Comparison of ENCODE assay signal across 7 cellular contexts in the genomic region with DNA sequence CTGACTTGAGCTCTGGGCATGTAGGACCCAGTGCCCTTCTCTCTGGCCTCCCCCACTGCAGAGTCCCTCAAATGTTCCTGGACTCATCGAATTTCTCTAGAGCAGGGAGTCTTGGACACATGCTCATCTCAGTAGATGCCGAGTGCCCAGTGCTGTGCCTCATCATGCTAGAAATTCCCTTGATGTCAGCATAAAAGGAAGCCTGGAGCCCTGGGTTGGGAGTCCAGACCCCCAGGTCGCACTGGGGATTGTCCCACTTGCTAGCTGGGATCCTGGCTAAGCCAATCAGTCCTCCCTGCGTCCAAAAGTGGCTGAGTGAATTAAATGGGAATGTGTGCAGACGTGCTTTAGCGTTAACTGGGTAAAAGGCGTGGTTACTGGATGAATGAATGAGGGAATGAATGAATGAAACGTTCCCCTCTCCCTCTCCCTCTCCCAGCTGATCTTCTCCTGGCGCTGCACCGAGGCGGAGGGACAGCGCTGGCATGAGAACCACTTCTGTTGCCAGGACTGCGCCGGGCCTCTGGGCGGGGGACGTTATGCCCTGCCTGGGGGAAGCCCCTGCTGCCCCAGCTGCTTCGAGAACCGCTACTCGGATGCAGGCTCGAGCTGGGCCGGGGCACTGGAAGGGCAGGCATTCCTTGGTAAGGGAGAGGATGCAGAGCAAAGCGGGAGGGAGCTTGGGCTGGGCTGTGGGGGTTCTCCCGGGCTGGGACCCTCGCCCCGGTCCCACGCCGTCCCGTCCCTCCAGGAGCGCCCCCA. TPM values are rescaled to one million over a fixed set of nuclear protein-coding genes. Genes with fewer than 3 reads are reported as not detected.
DNase-seq lines count a peak whose midpoint lies in the region; ATAC-seq lines count a peak whose summit lies in the region.

No MANE protein-coding gene starts in this region.

- peaks cover 12% of the 10 kb centered on the region for H3K4me1 ChIP-seq in mesodermal cell (ENCODE audit: control insufficient read depth, insufficient read depth, low read length, poor library complexity, severe bottlenecking)
- H3K4me1 ChIP-seq in aorta (ENCODE audit: control insufficient read depth in 1 of 2, insufficient read depth in 2 of 2, low read length in 2 of 2) = no peaks in the 10 kb centered on the region

- H3K36me3 ChIP-seq in mesodermal cell (ENCODE audit: control insufficient read depth, insufficient read depth, low read length) (peaks cover 26% of the 10 kb centered on the region), aorta (ENCODE audit: control insufficient read depth in 1 of 2, insufficient read depth in 2 of 2, low read length in 1 of 2) (no peaks in the 10 kb centered on the region)

- H3K36me3 Mint-ChIP-seq in dendritic cell treated with granulocyte-macrophage colony-stimulating factor and Interleukin-4, amounts not matched to agents 40 ng/mL and 50 ng/mL, for 4 days (ENCODE audit: low read depth) = peaks cover 35% of the 10 kb centered on the region

- DNase-seq in NCI-H69 (lab: John Stamatoyannopoulos, UW) (peak; percentile 45), aorta (peak; percentile 59 to 79)

- no peak overlapping the region for H3K27ac ChIP-seq in mesodermal cell (ENCODE audit: low read depth, low read length, severe bottlenecking)
- H3K27ac ChIP-seq in aorta (ENCODE audit: low read depth in 1 of 2, low read length in 2 of 2) = peak overlapping the region in 1 of 2 donors; percentile 11

- peak overlapping the region; percentile 96 for H3K27ac Mint-ChIP-seq in dendritic cell treated with granulocyte-macrophage colony-stimulating factor and Interleukin-4, amounts not matched to agents 40 ng/mL and 50 ng/mL, for 4 days

- H3K9me3 ChIP-seq in mesodermal cell (ENCODE audit: control insufficient read depth, low read length) (no peaks in the 10 kb centered on the region), aorta (ENCODE audit: control insufficient read depth, low read length) (no peaks in the 10 kb centered on the region)

- no peaks in the 10 kb centered on the region for H3K27me3 ChIP-seq in aorta (ENCODE audit: control insufficient read depth in 1 of 2, insufficient read depth in 2 of 2, low read length in 1 of 2)

- H3K4me3 ChIP-seq in mesodermal cell (ENCODE audit: extremely low read depth, insufficient read depth, low read length, poor library complexity, severe bottlenecking) = peak overlapping the region; percentile 100
- H3K4me3 ChIP-seq in aorta (ENCODE audit: low read length in 2 of 2) = peak overlapping the region in 1 of 2 donors; percentile 86

- no peaks in the 10 kb centered on the region for H3K9me3 Mint-ChIP-seq in dendritic cell treated with granulocyte-macrophage colony-stimulating factor and Interleukin-4, amounts not matched to agents 40 ng/mL and 50 ng/mL, for 4 days

- intact Hi-C loops in dendritic cell treated with granulocyte-macrophage colony-stimulating factor and Interleukin-4, amounts not matched to agents 40 ng/mL and 50 ng/mL, for 4 days (cut with micrococcal nuclease) = loop anchor here (2.0 to 5.0 kb wide), 3 partner anchors 51 to 776 kb away; partner anchors contain the start of genes TFEB, UBR2 and USP49
- intact Hi-C loops in aorta (cut with DNase I) = loop anchor here (2.0 to 10.0 kb wide), 3 partner anchors 79 to 779 kb away; partner anchors contain the start of genes UBR2 (in 1 of the 2) and USP49 (in 1 of the 2)

- H3K4me3 Mint-ChIP-seq in dendritic cell treated with granulocyte-macrophage colony-stimulating factor and Interleukin-4, amounts not matched to agents 40 ng/mL and 50 ng/mL, for 4 days = peak overlapping the region; percentile 90

- WGBS in mesodermal cell (ENCODE audit: insufficient coverage in 2 of 2), 2 experiments = 27 to 78% methylated on average over 8 to 20 of the region's 29 CpGs
- 10 to 14% methylated on average over 18 to 29 of the region's 29 CpGs for WGBS in aorta, 2 donors

- ATAC-seq in GM18498 (IDR thresholded peaks at IDR 0.05; ENCODE audit: unreplicated experiment) (peak; percentile 1), aorta (ENCODE audit: low FRiP score) (no peak), GM21576 (IDR thresholded peaks at IDR 0.05; ENCODE audit: unreplicated experiment) (no peak), HG03469 (IDR thresholded peaks at IDR 0.05; ENCODE audit: unreplicated experiment) (no peak)

- H3K4me1 Mint-ChIP-seq in dendritic cell treated with granulocyte-macrophage colony-stimulating factor and Interleukin-4, amounts not matched to agents 40 ng/mL and 50 ng/mL, for 4 days (ENCODE audit: low read depth) = peaks cover 58% of the 10 kb centered on the region

- H3K27me3 Mint-ChIP-seq in dendritic cell treated with granulocyte-macrophage colony-stimulating factor and Interleukin-4, amounts not matched to agents 40 ng/mL and 50 ng/mL, for 4 days = peaks cover 1% of the 10 kb centered on the region

RNA-seq across cellular contexts. Expression of gene TOMM6, which starts 1.6 kb away (rescaled TPM):
- 320 TPM for polyA plus RNA-seq in mesodermal cell (2013, experiment 1 of 2)
- 278 TPM for polyA plus RNA-seq in mesodermal cell (2013, experiment 2 of 2)
- total RNA-seq in aorta = 10 to 100 TPM; 74.8 to 75.5 TPM
- polyA plus RNA-seq in aorta = 100 to 1,000 TPM; 213 to 236 TPM

RNA-seq across cellular contexts. Expression of gene PRICKLE4, which starts 5.3 kb away (rescaled TPM):
- 0.74 TPM for polyA plus RNA-seq in mesodermal cell (2013, experiment 1 of 2)
- polyA plus RNA-seq in mesodermal cell (2013, experiment 2 of 2) = not detected
- total RNA-seq in aorta = 1 to 10 TPM; 3.5 to 8.8 TPM
- polyA plus RNA-seq in aorta = 1 to 10 TPM in 1 of 2 donors, under 1 TPM in 1; 0.61 to 1.5 TPM

RNA-seq across cellular contexts. Expression of gene FRS3, which starts 6.2 kb away (rescaled TPM):
- polyA plus RNA-seq in mesodermal cell (2013, experiment 1 of 2) = 10.3 TPM
- polyA plus RNA-seq in mesodermal cell (2013, experiment 2 of 2) = 8.5 TPM
- total RNA-seq in aorta = 1 to 10 TPM; 3.7 to 5.4 TPM
- polyA plus RNA-seq in aorta = 10 to 100 TPM in 1 of 2 donors, 1 to 10 TPM in 1; 1.0 to 16.2 TPM

RNA-seq across cellular contexts. Expression of gene PGC, which starts 38.7 kb away (rescaled TPM):
- not detected for polyA plus RNA-seq in mesodermal cell (2013, experiment 1 of 2)
- not detected for polyA plus RNA-seq in mesodermal cell (2013, experiment 2 of 2)
- total RNA-seq in aorta = under 1 TPM; 0.33 to 0.65 TPM
- 1 to 10 TPM; 1.1 to 2.5 TPM for polyA plus RNA-seq in aorta

RNA-seq across cellular contexts. Expression of gene TFEB, which starts 50.5 kb away (rescaled TPM):
- 3.4 TPM for polyA plus RNA-seq in mesodermal cell (2013, experiment 1 of 2)
- 4.1 TPM for polyA plus RNA-seq in mesodermal cell (2013, experiment 2 of 2)
- total RNA-seq in aorta = 10 to 100 TPM; 22.2 to 32.1 TPM
- 10 to 100 TPM in 1 of 2 donors, 1 to 10 TPM in 1; 7.3 to 20.9 TPM for polyA plus RNA-seq in aorta
